8 cellular contexts compared by ENCODE assay signal in the genomic region with DNA sequence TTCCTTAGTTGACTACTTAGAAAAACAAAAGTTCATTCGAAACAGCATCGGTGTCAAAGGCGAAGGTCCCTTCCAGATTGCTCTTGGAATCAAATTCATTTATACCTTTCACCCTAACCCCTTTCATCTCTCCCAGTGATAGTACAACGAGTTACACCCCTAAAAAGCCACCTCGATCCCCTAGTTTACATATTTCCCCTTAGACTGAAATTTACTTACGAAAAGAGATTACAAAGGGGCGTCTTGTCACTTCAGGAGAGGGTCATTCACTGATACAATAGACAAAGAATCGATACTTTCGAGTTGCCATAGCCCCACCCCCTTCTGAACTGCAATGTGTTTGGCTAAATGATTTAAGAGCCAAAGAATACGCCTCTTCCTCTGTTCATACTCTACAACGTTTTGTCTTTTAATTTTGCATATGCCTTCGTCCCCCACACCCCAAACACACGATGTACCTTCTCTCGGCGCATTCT.
DNase-seq lines count a peak whose midpoint lies in the region; ATAC-seq and TF ChIP-seq lines count a peak whose summit lies in the region.

No MANE protein-coding gene starts in this region.

- peaks cover 10% of the 10 kb centered on the region for H3K27me3 ChIP-seq in muscle layer of duodenum (ENCODE audit: low read depth, low read length)

- no peaks in the 10 kb centered on the region for H3K36me3 ChIP-seq in muscle layer of duodenum (ENCODE audit: control insufficient read depth in 1 of 2, insufficient read depth in 2 of 2, low read length in 2 of 2)

- H3K27ac ChIP-seq in muscle layer of duodenum (ENCODE audit: low read length): peak overlapping the region; percentile 14

- no peaks in the 10 kb centered on the region for H3K9me3 ChIP-seq in muscle layer of duodenum (ENCODE audit: control insufficient read depth in 1 of 2, low read length in 2 of 2)

- no peak for ATAC-seq in HG03159 (IDR thresholded peaks at IDR 0.05; ENCODE audit: unreplicated experiment)

- no peaks in the 10 kb centered on the region for H3K4me1 ChIP-seq in muscle layer of duodenum (ENCODE audit: control insufficient read depth in 1 of 2, insufficient read depth in 2 of 2, low read length in 2 of 2)

- TF ChIP-seq CTCF in GM12864 (IDR thresholded peaks at IDR 0.05; ENCODE audit: low read depth, low read length, missing control alignments) (no peak), astrocyte of the spinal cord (IDR thresholded peaks at IDR 0.05; ENCODE audit: low read depth, low read length) (no peak)

- H3K4me3 ChIP-seq in GM12864 (ENCODE audit: low read depth, low read length) (peak overlapping the region; percentile 68), astrocyte of the spinal cord (ENCODE audit: low read depth, low read length) (peak overlapping the region; percentile 70), muscle layer of duodenum (ENCODE audit: low read depth in 1 of 2, low read length in 2 of 2) (peak overlapping the region; percentile 55 to 67)

- DNase-seq in GM12864 (ENCODE audit: low read depth) (no peak), KBM-7 (peak; percentile 71), astrocyte of the spinal cord (ENCODE audit: low read depth, low spot score) (no peak), SKM-1 treated with dmso at 0.1 percent for 144 hours (lab: John Stamatoyannopoulos, UW; ENCODE audit: unreplicated experiment) (no peak), HK-2 (ENCODE audit: unreplicated experiment) (no peak), NCI-H1694 (lab: John Stamatoyannopoulos, UW) (no peak)

- in situ Hi-C loops in KBM-7 (cut with MboI; ENCODE audit: low pct_unique_long_range_greater_than_20kb, low sequenced_read_pairs) (no loop called here), astrocyte of the spinal cord (cut with HindIII; ENCODE audit: low sequenced_read_pairs) (no loop called here)
